ENCODE assay signal across 9 cellular contexts in the genomic region with DNA sequence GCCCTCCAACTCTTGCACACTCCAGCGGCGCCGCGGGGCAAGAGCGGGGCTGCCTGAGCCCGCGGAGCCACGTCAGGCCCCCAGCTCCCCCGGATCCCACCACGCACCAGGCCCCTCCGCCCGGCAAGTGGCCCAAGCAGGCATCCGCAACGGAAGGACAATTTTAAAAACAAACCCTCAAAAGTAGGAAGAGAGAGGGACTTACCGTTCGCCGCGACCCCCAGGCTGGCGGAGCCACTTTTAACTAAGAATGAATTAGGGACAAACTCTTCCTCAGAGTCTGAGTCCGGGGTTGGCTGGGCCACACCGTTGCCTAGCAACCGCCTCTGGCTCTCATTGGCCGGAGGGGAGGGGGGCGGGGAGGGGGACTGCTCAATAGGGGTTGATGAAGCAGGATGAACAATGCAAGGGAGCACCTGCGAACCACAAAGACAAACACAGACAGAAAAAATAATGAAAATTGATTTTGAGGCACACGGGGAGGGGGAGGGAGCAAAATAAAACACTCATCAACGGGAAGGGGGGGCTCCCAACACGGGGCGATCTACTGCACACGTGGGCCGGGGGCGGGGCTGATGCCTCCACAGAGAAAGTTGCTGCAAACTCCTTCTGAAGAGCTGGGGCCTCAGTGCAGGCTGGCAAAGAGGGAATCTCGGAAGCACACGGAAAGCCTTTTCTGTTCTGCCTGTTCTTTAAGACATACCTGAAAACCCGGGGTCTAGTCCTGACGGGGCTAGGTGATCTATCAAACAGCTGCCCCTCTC.
DNase-seq lines count a peak whose midpoint lies in the region; ATAC-seq and TF ChIP-seq lines count a peak whose summit lies in the region.
"Had no signal": no experiment of that assay in that cellular context is flagged by ENCODE, and none has a peak within 500 bp of the region (broad histone marks: within the 10 kb centered on the region; RNA-seq: fewer than 3 reads in every experiment).

No MANE protein-coding gene starts in this region.

- peak overlapping the region; percentile 66 for H3K9ac ChIP-seq in endocrine pancreas (ENCODE audit: control insufficient read depth, insufficient read depth, low read length)

- H3K36me3 ChIP-seq in endocrine pancreas (ENCODE audit: control insufficient read depth, insufficient read depth, low read length) (no peaks in the 10 kb centered on the region), neuron (ENCODE audit: insufficient read depth, low read length) (no peaks in the 10 kb centered on the region), Peyer's patch (no peaks in the 10 kb centered on the region), WERI-Rb-1 (no peaks in the 10 kb centered on the region)

- no peak for TF ChIP-seq CTCF in Peyer's patch (IDR thresholded peaks at IDR 0.05)
- TF ChIP-seq CTCF in WERI-Rb-1 (IDR thresholded peaks at IDR 0.05; ENCODE audit: low read depth, low read length) = no peak

- H3K27ac ChIP-seq in Peyer's patch (no peak overlapping the region), WERI-Rb-1 (no peak overlapping the region)

- no peak for ATAC-seq in GM19324 (IDR thresholded peaks at IDR 0.05; ENCODE audit: low FRiP score, unreplicated experiment)

- no peak for TF ChIP-seq POLR2A in Peyer's patch (IDR thresholded peaks at IDR 0.05)

- no peaks in the 10 kb centered on the region for H3K27me3 ChIP-seq in endocrine pancreas (ENCODE audit: control insufficient read depth, insufficient read depth, low read length)
- no peaks in the 10 kb centered on the region for H3K27me3 ChIP-seq in neuron (ENCODE audit: insufficient read depth, low read length)
- no peaks in the 10 kb centered on the region for H3K27me3 ChIP-seq in Peyer's patch
- no peaks in the 10 kb centered on the region for H3K27me3 ChIP-seq in WERI-Rb-1 (ENCODE audit: insufficient read depth, low read depth, severe bottlenecking)

- peak; percentile 85 for DNase-seq in ELF-1 (ENCODE audit: low read depth, low spot score)
- peak; percentile 97 for DNase-seq in NCI-H2171 (lab: John Stamatoyannopoulos, UW)
- no peak for DNase-seq in activated effector memory CD4-positive, alpha-beta T cell treated with anti-CD3 and anti-CD28 coated beads, Interleukin-2, amount 50 U/mL, for 16 hours
- DNase-seq in Peyer's patch = no peak
- no peak for DNase-seq in WERI-Rb-1
- DNase-seq: activated T-cell treated with anti-CD3 and anti-CD28 coated beads, Interleukin-2, amount 50 U/mL, for 4 hours had no signal

- H2AFZ ChIP-seq in neuron (ENCODE audit: low read depth, low read length) = no peak overlapping the region

- H3K4me3 ChIP-seq in endocrine pancreas (ENCODE audit: control insufficient read depth, insufficient read depth, low read length) (peak overlapping the region; percentile 30), neuron (ENCODE audit: low read length) (peak overlapping the region; percentile 44), Peyer's patch (no peak overlapping the region), WERI-Rb-1 (ENCODE audit: low read depth, low read length) (no peak overlapping the region)

- H3K4me1 ChIP-seq in endocrine pancreas (ENCODE audit: control insufficient read depth, insufficient read depth, low read length) (peaks cover 4% of the 10 kb centered on the region), neuron (ENCODE audit: insufficient read depth, low read length) (peaks cover 14% of the 10 kb centered on the region), Peyer's patch (no peaks in the 10 kb centered on the region)

- H3K9me3 ChIP-seq in endocrine pancreas (ENCODE audit: control insufficient read depth, low read length) (no peaks in the 10 kb centered on the region), neuron (ENCODE audit: low read length) (no peaks in the 10 kb centered on the region), Peyer's patch (no peaks in the 10 kb centered on the region), WERI-Rb-1 (ENCODE audit: severe bottlenecking) (no peaks in the 10 kb centered on the region)

Comparison
In these comparisons a context has a peak if more than half of its experiments do, and no peak if none do; other contexts are left out.
1. DNase-seq: peak in ELF-1 (single experiment) and NCI-H2171 (single experiment); none in activated effector memory CD4-positive, alpha-beta T cell treated with anti-CD3 and anti-CD28 coated beads, Interleukin-2, amount 50 U/mL, for 16 hours (single experiment), Peyer's patch (0 of 3) and WERI-Rb-1 (single experiment).
2. H3K4me3 ChIP-seq: peak in endocrine pancreas (single experiment) and neuron (single experiment); none in Peyer's patch (0 of 4) and WERI-Rb-1 (single experiment).